In the genomic region with DNA sequence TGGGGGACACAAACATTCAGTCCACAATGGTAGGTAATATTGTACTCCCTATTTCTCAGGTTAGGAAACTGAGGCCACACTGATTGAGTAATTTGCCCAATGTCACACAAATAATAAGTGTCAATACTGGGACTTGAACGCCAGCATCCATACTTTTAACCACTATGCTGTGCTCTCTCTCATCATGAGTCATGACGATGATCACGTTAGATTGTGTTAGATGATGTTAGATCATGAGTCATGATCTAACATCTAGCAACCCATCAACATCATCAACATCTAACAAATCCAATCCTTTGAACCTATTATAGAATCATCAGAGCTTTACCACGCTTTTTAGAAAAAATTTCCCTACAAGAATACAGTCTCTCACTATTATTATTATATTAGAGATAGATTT, we compare ENCODE assay signal across 13 cellular contexts. TPM values are rescaled to one million over a fixed set of nuclear protein-coding genes. Genes with fewer than 3 reads are reported as not detected.
DNase-seq lines count a peak whose midpoint lies in the region; ATAC-seq and TF ChIP-seq lines count a peak whose summit lies in the region.
"Had no signal": no experiment of that assay in that cellular context is flagged by ENCODE, and none has a peak within 500 bp of the region (broad histone marks: within the 10 kb centered on the region; RNA-seq: fewer than 3 reads in every experiment).

No MANE protein-coding gene starts in this region.

- H3K9me3 ChIP-seq in Loucy (ENCODE audit: insufficient read depth, low read depth, low read length), result no peaks in the 10 kb centered on the region
- H3K9me3 ChIP-seq: sigmoid colon, upper lobe of left lung had no signal

- no peaks in the 10 kb centered on the region for H3K36me3 Mint-ChIP-seq in activated CD4-positive, alpha-beta T cell treated with anti-CD3 and anti-CD28 coated beads, Interleukin-2, amount 10 ng/mL, durations not matched to agents 24 days and 14 days (ENCODE audit: low read depth)
- peaks cover 2% of the 10 kb centered on the region for H3K36me3 Mint-ChIP-seq in activated naive CD8-positive, alpha-beta T cell
- H3K36me3 Mint-ChIP-seq in naive thymus-derived CD8-positive, alpha-beta T cell, result no peaks in the 10 kb centered on the region

- no peaks in the 10 kb centered on the region for H3K27me3 ChIP-seq in Loucy (ENCODE audit: insufficient read depth, low read length, poor library complexity, severe bottlenecking)
- H3K27me3 ChIP-seq: sigmoid colon, upper lobe of left lung had no signal

- TF ChIP-seq CTCF in Loucy (conservative IDR thresholded peaks at IDR 0.05; ENCODE audit: low read length), result no peak

- DNase-seq in activated CD4-positive, alpha-beta T cell treated with anti-CD3 and anti-CD28 coated beads, Interleukin-2, amount 10 ng/mL, durations not matched to agents 24 days and 14 days, result no peak
- no peak for DNase-seq in activated CD4-positive, alpha-beta T cell treated with anti-CD3 and anti-CD28 coated beads, Interleukin-2, amount 50 U/mL, for 1 hour
- DNase-seq in naive thymus-derived CD8-positive, alpha-beta T cell, result no peak
- DNase-seq in SHP77 treated with DMSO at 0.1 percent for 48 hours (lab: John Stamatoyannopoulos, UW), result no peak
- DNase-seq: activated effector memory CD4-positive, alpha-beta T cell treated with Interleukin-2 at 50 U/mL for 16 hours; Kasumi-1; NCI-H2171; sigmoid colon; upper lobe of left lung had no signal

- no peaks in the 10 kb centered on the region for H4K20me1 ChIP-seq in Loucy (ENCODE audit: insufficient read depth, low read length, poor library complexity, severe bottlenecking)

- H2AFZ ChIP-seq in Loucy (ENCODE audit: low read length), result no peak overlapping the region

- H3K27me3 Mint-ChIP-seq in activated CD4-positive, alpha-beta T cell treated with anti-CD3 and anti-CD28 coated beads, Interleukin-2, amount 10 ng/mL, durations not matched to agents 24 days and 14 days, result peaks cover 12% of the 10 kb centered on the region
- H3K27me3 Mint-ChIP-seq in activated naive CD8-positive, alpha-beta T cell, result no peaks in the 10 kb centered on the region
- no peaks in the 10 kb centered on the region for H3K27me3 Mint-ChIP-seq in naive thymus-derived CD8-positive, alpha-beta T cell

- no peaks in the 10 kb centered on the region for H3K36me3 ChIP-seq in Loucy (ENCODE audit: insufficient read depth, low read length)
- H3K36me3 ChIP-seq: sigmoid colon, upper lobe of left lung had no signal

- peak overlapping the region; percentile 40 for H3K4me3 Mint-ChIP-seq in activated CD4-positive, alpha-beta T cell treated with anti-CD3 and anti-CD28 coated beads, Interleukin-2, amount 10 ng/mL, durations not matched to agents 24 days and 14 days
- peak overlapping the region; percentile 72 for H3K4me3 Mint-ChIP-seq in activated naive CD8-positive, alpha-beta T cell
- H3K4me3 Mint-ChIP-seq in naive thymus-derived CD8-positive, alpha-beta T cell, result no peak overlapping the region

- intact Hi-C loops in activated CD4-positive, alpha-beta T cell treated with anti-CD3 and anti-CD28 coated beads, Interleukin-2, amount 10 ng/mL, durations not matched to agents 24 days and 14 days (cut with micrococcal nuclease), result loop anchor here (1.0 to 10.0 kb wide), 3 partner anchors 30 to 672 kb away; no protein-coding TSS in a partner anchor

- peaks cover 4% of the 10 kb centered on the region for H3K9me3 Mint-ChIP-seq in activated CD4-positive, alpha-beta T cell treated with anti-CD3 and anti-CD28 coated beads, Interleukin-2, amount 10 ng/mL, durations not matched to agents 24 days and 14 days
- no peaks in the 10 kb centered on the region for H3K9me3 Mint-ChIP-seq in activated naive CD8-positive, alpha-beta T cell (ENCODE audit: low read depth)
- H3K9me3 Mint-ChIP-seq in naive thymus-derived CD8-positive, alpha-beta T cell, result peaks cover 0 to 2% (median 0%) of the 10 kb centered on the region in 9 donors

- H3K4me2 ChIP-seq in Loucy (ENCODE audit: low read depth, low read length, poor library complexity, severe bottlenecking), result peak overlapping the region; percentile 68

- H3K9ac ChIP-seq in Loucy (ENCODE audit: low read depth, low read length, poor library complexity, severe bottlenecking), result no peak overlapping the region

- no peaks in the 10 kb centered on the region for H3K9me2 ChIP-seq in Loucy (replicated peaks; ENCODE audit: low read depth, low read length)

- peaks cover 11% of the 10 kb centered on the region; the same call in 1 of the 2 replicates for H3F3A ChIP-seq in Loucy (ENCODE audit: low read depth)

- no peak overlapping the region for H3K4me3 ChIP-seq in Loucy (ENCODE audit: low read length, poor library complexity, severe bottlenecking)
- H3K4me3 ChIP-seq: sigmoid colon, upper lobe of left lung had no signal

- POLR2A ChIA-PET in naive thymus-derived CD8-positive, alpha-beta T cell (lab: Charles Lee), result interaction anchor here (1.0 to 1.8 kb wide), 3 partner anchors 28 to 79 kb away, joined by 3 to 6 read pairs (median 3); a partner anchor contains a TSS

- no peaks in the 10 kb centered on the region for H3K79me2 ChIP-seq in Loucy (ENCODE audit: insufficient read depth, low read length)

- peak; percentile 16 to 23 for ATAC-seq in naive thymus-derived CD8-positive, alpha-beta T cell
- no peak for ATAC-seq in HG03039 (IDR thresholded peaks at IDR 0.05; ENCODE audit: unreplicated experiment)
- no peak for ATAC-seq in HG03280 (IDR thresholded peaks at IDR 0.05; ENCODE audit: unreplicated experiment)

- peaks cover 30% of the 10 kb centered on the region for H3K4me1 Mint-ChIP-seq in activated CD4-positive, alpha-beta T cell treated with anti-CD3 and anti-CD28 coated beads, Interleukin-2, amount 10 ng/mL, durations not matched to agents 24 days and 14 days
- H3K4me1 Mint-ChIP-seq in activated naive CD8-positive, alpha-beta T cell (ENCODE audit: low read depth), result peaks cover 58% of the 10 kb centered on the region
- H3K4me1 Mint-ChIP-seq in naive thymus-derived CD8-positive, alpha-beta T cell, result peaks cover 12 to 70% (median 57%) of the 10 kb centered on the region in 4 donors

- H3K27ac Mint-ChIP-seq in activated CD4-positive, alpha-beta T cell treated with anti-CD3 and anti-CD28 coated beads, Interleukin-2, amount 10 ng/mL, durations not matched to agents 24 days and 14 days, result peak overlapping the region; percentile 61
- H3K27ac Mint-ChIP-seq in activated naive CD8-positive, alpha-beta T cell, result peak overlapping the region; percentile 98
- H3K27ac Mint-ChIP-seq in naive thymus-derived CD8-positive, alpha-beta T cell, result peak overlapping the region in 6 of 10 donors; percentile 6 to 83 (median 53)

- H3K4me1 ChIP-seq in Loucy (ENCODE audit: insufficient read depth, low read length, poor library complexity, severe bottlenecking), result peaks cover 74% of the 10 kb centered on the region

RNA-seq across cellular contexts. Expression of a gene that starts 28.1 kb away (rescaled TPM):
- 20.3 and 20.4 TPM in 2 replicates for total RNA-seq in activated CD4-positive, alpha-beta T cell treated with anti-CD3 and anti-CD28 coated beads, Interleukin-2, amount 10 ng/mL, durations not matched to agents 24 days and 14 days
- 10 to 100 TPM; 65.2 to 72.8 TPM for total RNA-seq in naive thymus-derived CD8-positive, alpha-beta T cell
- 10 to 100 TPM; 58.7 to 78.2 (median 75.9) TPM for polyA plus RNA-seq in naive thymus-derived CD8-positive, alpha-beta T cell

Comparison
In these comparisons a context has a peak if more than half of its experiments do, and no peak if none do; other contexts are left out.
1. H3K4me3 Mint-ChIP-seq: peak in activated CD4-positive, alpha-beta T cell treated with anti-CD3 and anti-CD28 coated beads, Interleukin-2, amount 10 ng/mL, durations not matched to agents 24 days and 14 days (single experiment) and activated naive CD8-positive, alpha-beta T cell (single experiment); none in naive thymus-derived CD8-positive, alpha-beta T cell (0 of 10).
2. ATAC-seq: peak in naive thymus-derived CD8-positive, alpha-beta T cell (2 of 2); none in HG03039 (single experiment) and HG03280 (single experiment).
3. Peak in every context shown above with its lines, with median percentiles within 50 percentile points of each other: H3K27ac Mint-ChIP-seq.